8 cellular contexts compared by ENCODE assay signal in the genomic region with DNA sequence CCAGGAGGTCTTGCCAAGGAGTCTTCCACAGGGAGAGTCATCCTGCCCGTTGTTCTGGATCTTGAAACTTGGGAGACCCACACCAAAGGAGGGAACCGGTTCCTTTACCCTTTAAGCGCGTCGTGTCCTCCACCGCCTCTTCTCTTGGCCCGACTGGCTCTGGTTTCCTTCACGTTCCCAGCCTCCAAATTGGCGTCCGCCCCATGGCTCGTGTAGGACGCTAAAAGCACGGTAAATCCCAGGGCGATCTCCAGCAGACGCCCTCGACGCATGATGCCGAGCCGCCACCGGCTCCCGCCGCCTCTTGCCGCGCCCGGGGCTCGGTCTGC. TPM values are rescaled to one million over a fixed set of nuclear protein-coding genes. Genes with fewer than 3 reads are reported as not detected.
DNase-seq lines count a peak whose midpoint lies in the region; ATAC-seq lines count a peak whose summit lies in the region.

No MANE protein-coding gene starts in this region.

- H3K27ac Mint-ChIP-seq in memory B cell = no peak overlapping the region

- no peaks in the 10 kb centered on the region for H3K9me3 Mint-ChIP-seq in memory B cell

- WGBS in aorta, 2 donors = 0% methylated on average over 26 of the region's 26 CpGs

- H3K36me3 Mint-ChIP-seq in memory B cell = no peaks in the 10 kb centered on the region

- H3K4me1 ChIP-seq in aorta (ENCODE audit: control insufficient read depth in 1 of 2, insufficient read depth in 2 of 2, low read length in 2 of 2) = no peaks in the 10 kb centered on the region

- peak overlapping the region; percentile 61 to 62 for H3K4me3 ChIP-seq in aorta (ENCODE audit: low read length in 2 of 2)

- peaks cover 11% of the 10 kb centered on the region for H3K27me3 Mint-ChIP-seq in memory B cell

- H3K4me3 Mint-ChIP-seq in memory B cell = peak overlapping the region; percentile 11

- DNase-seq in cerebellar cortex (ENCODE audit: low spot score) = peak; percentile 16
- no peak for DNase-seq in memory B cell (ENCODE audit: low spot score in 2 of 2)
- peak in 1 of 2 donors; percentile 68 for DNase-seq in aorta
- DNase-seq in dedifferentiated amniotic fluid mesenchymal stem cell (ENCODE audit: extremely low spot score) = no peak
- no peak for DNase-seq in NCI-H1417 treated with DMSO at 0.1 percent for 48 hours (lab: John Stamatoyannopoulos, UW)
- no peak for DNase-seq in activated effector memory CD4-positive, alpha-beta T cell treated with Interleukin-2 at 50 U/mL for 16 hours

- no peaks in the 10 kb centered on the region for H3K27me3 ChIP-seq in aorta (ENCODE audit: control insufficient read depth in 1 of 2, insufficient read depth in 2 of 2, low read length in 1 of 2)

- no peaks in the 10 kb centered on the region for H3K36me3 ChIP-seq in aorta (ENCODE audit: control insufficient read depth in 1 of 2, insufficient read depth in 2 of 2, low read length in 1 of 2)

- H3K9me3 ChIP-seq in aorta (ENCODE audit: control insufficient read depth, low read length) = no peaks in the 10 kb centered on the region

- intact Hi-C loops in aorta (cut with DNase I) = loop anchor here (5.0 to 10.0 kb wide), 3 partner anchors 42 to 290 kb away; no protein-coding TSS in a partner anchor

- H3K27ac ChIP-seq in aorta (ENCODE audit: low read depth in 1 of 2, low read length in 2 of 2) = peak overlapping the region; percentile 62 to 89

- ATAC-seq in GM18498 (IDR thresholded peaks at IDR 0.05; ENCODE audit: unreplicated experiment) (peak; percentile 17), HG03175 (IDR thresholded peaks at IDR 0.05; ENCODE audit: unreplicated experiment) (peak; percentile 9), memory B cell (ENCODE audit: low read depth) (no peak), aorta (ENCODE audit: low FRiP score) (no peak)

- no peaks in the 10 kb centered on the region for H3K4me1 Mint-ChIP-seq in memory B cell

RNA-seq across cellular contexts. Expression of a gene that starts 1.0 kb away (rescaled TPM):
- 100 to 1,000 TPM; 167 to 529 TPM for total RNA-seq in aorta
- 100 to 1,000 TPM in 1 of 2 donors, 10 to 100 TPM in 1; 24.7 to 115 TPM for polyA plus RNA-seq in aorta

Comparison
In these comparisons a context has a peak if more than half of its experiments do, and no peak if none do; other contexts are left out.
1. ATAC-seq: peak in GM18498 (single experiment) and HG03175 (single experiment); none in memory B cell (single experiment) and aorta (single experiment).